24 cellular contexts compared by ENCODE assay signal in genomic region chr5:176384366-176384930, GRCh38.
"Had no signal": no experiment of that assay in that cellular context is flagged by ENCODE, and none has a peak within 500 bp of the region (broad histone marks: within the 10 kb centered on the region; RNA-seq: fewer than 3 reads in every experiment).

No MANE protein-coding gene starts in this region.

- H3K9me3 Mint-ChIP-seq: memory B cell; mesothelial cell of epicardium; natural killer cell; stimulated activated memory B cell treated with anti-CD40 and anti-IgM and Interleukin-4, amounts not matched to agents 10 μg/mL and 1 μg/mL and 100 μg/mL, for 72 hours had no signal

- DNase-seq: dermis blood vessel endothelial cell; erythroblast; foreskin keratinocyte; head of caudate nucleus; left cardiac atrium; left ventricle myocardium inferior; lower lobe of right lung; natural killer cell; occipital lobe; retina; right lobe of liver; stimulated activated CD4-positive, alpha-beta T cell treated with anti-CD3 and anti-CD28 coated beads, Interleukin-15, amount 100 ng/mL, for 24 hours; stimulated activated CD4-positive, alpha-beta T cell treated with anti-CD3 and anti-CD28 coated beads, Interleukin-1b, Interleukin-23, amount 100 ng/mL, for 48 hours; stimulated activated CD4-positive, alpha-beta T cell treated with anti-CD3 and anti-CD28 coated beads, Interleukin-4, amount 100 ng/mL, for 24 hours; trophoblast cell had no signal

- H3K27ac Mint-ChIP-seq: memory B cell; mesothelial cell of epicardium; natural killer cell; stimulated activated memory B cell treated with anti-CD40 and anti-IgM and Interleukin-4, amounts not matched to agents 10 μg/mL and 1 μg/mL and 100 μg/mL, for 72 hours had no signal

- FAIRE-seq: colon, endothelial cell of umbilical vein, kidney, pancreas had no signal

- H3K4me2 ChIP-seq: hepatocyte had no signal

- H3K27me3 ChIP-seq: foreskin keratinocyte, hepatocyte, pancreas, right lobe of liver had no signal

- H3K9me3 ChIP-seq: left ventricle myocardium inferior, lower lobe of right lung, pancreas, prostate gland, right lobe of liver had no signal

- H3K4me1 ChIP-seq: prostate gland had no signal

- H3K27ac ChIP-seq: foreskin keratinocyte, hepatocyte, lower lobe of right lung, pancreas, prostate gland, right lobe of liver had no signal

- H3K36me3 Mint-ChIP-seq: natural killer cell had no signal

- H2AFZ ChIP-seq: hepatocyte had no signal

- H3K4me3 ChIP-seq: hepatocyte, left ventricle myocardium inferior, lower lobe of right lung, pancreas, prostate gland, right lobe of liver had no signal

- ATAC-seq: foreskin keratinocyte; left cardiac atrium; lower lobe of right lung; natural killer cell; pancreas; right lobe of liver; stimulated activated memory B cell treated with anti-CD40 and anti-IgM and Interleukin-4, amounts not matched to agents 10 μg/mL and 1 μg/mL and 100 μg/mL, for 72 hours had no signal

- H3K4me3 Mint-ChIP-seq: memory B cell; mesothelial cell of epicardium; natural killer cell; stimulated activated memory B cell treated with anti-CD40 and anti-IgM and Interleukin-4, amounts not matched to agents 10 μg/mL and 1 μg/mL and 100 μg/mL, for 72 hours had no signal

- H3K27me3 Mint-ChIP-seq: memory B cell; stimulated activated memory B cell treated with anti-CD40 and anti-IgM and Interleukin-4, amounts not matched to agents 10 μg/mL and 1 μg/mL and 100 μg/mL, for 72 hours had no signal
